In genomic region chr13:113813749-113814434, GRCh38 we compare ENCODE assay signal across 19 cellular contexts. TPM values are rescaled to one million over a fixed set of nuclear protein-coding genes. Genes with fewer than 3 reads are reported as not detected.
DNase-seq lines count a peak whose midpoint lies in the region; ATAC-seq and TF ChIP-seq lines count a peak whose summit lies in the region.
"Had no signal": no experiment of that assay in that cellular context is flagged by ENCODE, and none has a peak within 500 bp of the region (broad histone marks: within the 10 kb centered on the region; RNA-seq: fewer than 3 reads in every experiment).

No MANE protein-coding gene starts in this region.

- WGBS in body of pancreas, 2 donors: 19 to 30% methylated on average over 6 to 28 of the region's 28 CpGs
- 78% methylated on average over 28 of the region's 28 CpGs for WGBS in mesenchymal stem cell

- H3K14ac ChIP-seq in mesenchymal stem cell (ENCODE audit: low read length in 2 of 2): no peak overlapping the region

- H3K36me3 ChIP-seq in right atrium auricular region: no peaks in the 10 kb centered on the region
- H3K36me3 ChIP-seq in body of pancreas (replicated peaks in 1 of 2; ENCODE audit: insufficient read depth in 1 of 2, low read depth in 2 of 2): no peaks in the 10 kb centered on the region
- H3K36me3 ChIP-seq in mesenchymal stem cell (ENCODE audit: control insufficient read depth in 1 of 2, insufficient read depth in 2 of 2, low read depth in 1 of 2, low read length in 2 of 2): peaks cover 0 to 27% of the 10 kb centered on the region in 2 experiments
- no peaks in the 10 kb centered on the region for H3K36me3 ChIP-seq in upper lobe of right lung
- H3K36me3 ChIP-seq: colonic mucosa had no signal

- no peak for ATAC-seq in Right ventricle myocardium superior (ENCODE audit: poor library complexity)
- peak; percentile 43 for ATAC-seq in body of pancreas
- ATAC-seq in upper lobe of right lung: peak; percentile 44
- no peak for ATAC-seq in GM18511 (IDR thresholded peaks at IDR 0.05; ENCODE audit: unreplicated experiment)
- ATAC-seq in GM19351 (IDR thresholded peaks at IDR 0.05; ENCODE audit: unreplicated experiment): no peak
- ATAC-seq: activated CD8-positive, alpha-beta T cell treated with anti-CD3 and anti-CD28 coated beads, Interleukin-2, amount 10 ng/mL, durations not matched to agents 7 days and 5 days; K562; Panc1; stimulated activated memory B cell treated with anti-CD40 and anti-IgM and Interleukin-4, amounts not matched to agents 10 μg/mL and 1 μg/mL and 100 μg/mL, for 72 hours had no signal

- TF ChIP-seq POLR2A in body of pancreas (IDR thresholded peaks at IDR 0.05): peak in 1 of 3 donors; percentile 40

- H3K18ac ChIP-seq in mesenchymal stem cell (ENCODE audit: low read depth in 1 of 2, low read length in 2 of 2): peak overlapping the region in 1 of 2 experiments; percentile 23

- H4K91ac ChIP-seq in mesenchymal stem cell (ENCODE audit: low read length): peak overlapping the region; percentile 72

- H3K4ac ChIP-seq in mesenchymal stem cell (ENCODE audit: low read depth in 1 of 2, low read length in 2 of 2): peak overlapping the region in 1 of 2 experiments; percentile 4

- intact Hi-C loops in Right ventricle myocardium superior (cut with DNase I) (no loop called here), body of pancreas (cut with DNase I) (loop anchor here (5.0 kb wide), 1 partner anchor 128 kb away; no protein-coding TSS in a partner anchor), upper lobe of right lung (cut with DNase I) (no loop called here)

- H2BK5ac ChIP-seq in mesenchymal stem cell (ENCODE audit: low read depth, low read length, poor library complexity, severe bottlenecking): no peak overlapping the region

- TF ChIP-seq CTCF in right atrium auricular region (IDR thresholded peaks at IDR 0.05): no peak
- no peak for TF ChIP-seq CTCF in body of pancreas (IDR thresholded peaks at IDR 0.05)
- TF ChIP-seq CTCF in upper lobe of right lung (IDR thresholded peaks at IDR 0.05): no peak

- peak overlapping the region; percentile 45 for H4K8ac ChIP-seq in mesenchymal stem cell (ENCODE audit: low read length)

- no peak overlapping the region for H3K4me3 ChIP-seq in right atrium auricular region
- no peak overlapping the region for H3K4me3 ChIP-seq in body of pancreas
- no peak overlapping the region for H3K4me3 ChIP-seq in mesenchymal stem cell (ENCODE audit: insufficient read depth in 1 of 2, low read depth in 1 of 2, low read length in 2 of 2)
- peak overlapping the region; percentile 3 for H3K4me3 ChIP-seq in upper lobe of right lung
- H3K4me3 ChIP-seq: colonic mucosa, K562 had no signal

- peak overlapping the region; percentile 35 for H2BK15ac ChIP-seq in mesenchymal stem cell (ENCODE audit: low read depth, poor library complexity, severe bottlenecking)

- H3K9me3 ChIP-seq in right atrium auricular region (peaks cover 0 to 5% of the 10 kb centered on the region in 2 donors), body of pancreas (no peaks in the 10 kb centered on the region), mesenchymal stem cell (ENCODE audit: control insufficient read depth, low read length) (peaks cover under 1% of the 10 kb centered on the region), upper lobe of right lung (no peaks in the 10 kb centered on the region)
- H3K9me3 ChIP-seq: colonic mucosa had no signal

- no peak overlapping the region for H3K27ac ChIP-seq in right atrium auricular region
- peak overlapping the region; percentile 44 to 80 (median 64) for H3K27ac ChIP-seq in body of pancreas
- H3K27ac ChIP-seq in mesenchymal stem cell (ENCODE audit: low read length, poor library complexity, severe bottlenecking): peak overlapping the region; percentile 58
- peak overlapping the region; percentile 68 for H3K27ac ChIP-seq in upper lobe of right lung
- H3K27ac ChIP-seq: colonic mucosa had no signal

- H2AK5ac ChIP-seq in mesenchymal stem cell (ENCODE audit: low read length, severe bottlenecking): peak overlapping the region; percentile 86

- no peak overlapping the region for H3K9ac ChIP-seq in mesenchymal stem cell (ENCODE audit: low read length)

- DNase-seq in Right ventricle myocardium superior (peak; percentile 52), right atrium auricular region (ENCODE audit: low spot score) (no peak), body of pancreas (peak; percentile 35 to 62 (median 46)), mesenchymal stem cell (no peak), upper lobe of right lung (no peak), mesenteric fat pad (ENCODE audit: low spot score) (no peak)
- DNase-seq: activated CD8-positive, alpha-beta T cell treated with anti-CD3 and anti-CD28 coated beads, Interleukin-2, amount 10 ng/mL, durations not matched to agents 7 days and 5 days; CD4-positive, alpha-beta memory T cell; colonic mucosa; DND-41; NCI-H1092 treated with DMSO at 0.1 percent for 48 hours; NCI-H82; nucleus accumbens; small intestine had no signal

- peaks cover 0 to 40% of the 10 kb centered on the region in 2 donors for H3K4me1 ChIP-seq in right atrium auricular region
- H3K4me1 ChIP-seq in body of pancreas: peaks cover 36% of the 10 kb centered on the region
- peaks cover 53% of the 10 kb centered on the region for H3K4me1 ChIP-seq in mesenchymal stem cell (ENCODE audit: control insufficient read depth, insufficient read depth, low read depth, low read length)
- peaks cover 31% of the 10 kb centered on the region for H3K4me1 ChIP-seq in upper lobe of right lung
- H3K4me1 ChIP-seq: colonic mucosa had no signal

- peak overlapping the region; percentile 58 for H3K4me2 ChIP-seq in mesenchymal stem cell (ENCODE audit: low read length, poor library complexity, severe bottlenecking)

- no peak overlapping the region for H2AFZ ChIP-seq in mesenchymal stem cell (ENCODE audit: low read depth, low read length)

- peak overlapping the region in 1 of 2 experiments; percentile 45 for H2BK12ac ChIP-seq in mesenchymal stem cell (ENCODE audit: low read length in 2 of 2)

- H2BK120ac ChIP-seq in mesenchymal stem cell (ENCODE audit: low read depth, low read length): no peak overlapping the region

- H3K23ac ChIP-seq in mesenchymal stem cell (ENCODE audit: low read length in 2 of 2): no peak overlapping the region

- no peaks in the 10 kb centered on the region for H3K79me1 ChIP-seq in mesenchymal stem cell (replicated peaks; ENCODE audit: low read length, poor library complexity, severe bottlenecking)

- H3K27me3 ChIP-seq in right atrium auricular region (no peaks in the 10 kb centered on the region), body of pancreas (no peaks in the 10 kb centered on the region), mesenchymal stem cell (ENCODE audit: control insufficient read depth in 1 of 2, insufficient read depth in 1 of 2, low read length in 2 of 2) (no peaks in the 10 kb centered on the region), upper lobe of right lung (no peaks in the 10 kb centered on the region)
- H3K27me3 ChIP-seq: colonic mucosa had no signal

RNA-seq across cellular contexts. Expression of gene GAS6, which starts 50.0 kb away (rescaled TPM):
- 181 TPM for total RNA-seq in Right ventricle myocardium superior
- total RNA-seq in right atrium auricular region: 100 to 1,000 TPM; 206 to 254 TPM
- 100 to 1,000 TPM in 1 of 2 donors, 10 to 100 TPM in 1; 83.0 to 145 TPM for total RNA-seq in body of pancreas
- polyA plus RNA-seq in mesenchymal stem cell (2013, experiment 1 of 2): 126 TPM
- 127 TPM for polyA plus RNA-seq in mesenchymal stem cell (2013, experiment 2 of 2)
- total RNA-seq in upper lobe of right lung: 197 TPM
- total RNA-seq in mesenteric fat pad: 88.6 TPM

RNA-seq across cellular contexts. Expression of gene TMEM255B, which starts 54.9 kb away (rescaled TPM):
- total RNA-seq in Right ventricle myocardium superior: 6.9 TPM
- 1 to 10 TPM; 5.2 to 6.0 TPM for total RNA-seq in right atrium auricular region
- 1 to 10 TPM; 1.0 to 4.6 TPM for total RNA-seq in body of pancreas
- polyA plus RNA-seq in mesenchymal stem cell (2013, experiment 1 of 2): 2.0 TPM
- 2.2 TPM for polyA plus RNA-seq in mesenchymal stem cell (2013, experiment 2 of 2)
- total RNA-seq in upper lobe of right lung: 43.6 TPM
- total RNA-seq in mesenteric fat pad: 22.7 TPM

Comparison
In these comparisons a context has a peak if more than half of its experiments do, and no peak if none do; other contexts are left out.
1. DNase-seq: peak in Right ventricle myocardium superior (single experiment) and body of pancreas (4 of 4); none in right atrium auricular region (single experiment), mesenchymal stem cell (single experiment), upper lobe of right lung (single experiment) and mesenteric fat pad (single experiment).
2. ATAC-seq: peak in body of pancreas (single experiment) and upper lobe of right lung (single experiment); none in Right ventricle myocardium superior (single experiment), GM18511 (single experiment) and GM19351 (single experiment).
3. H3K27ac ChIP-seq: peak in body of pancreas (4 of 4), mesenchymal stem cell (single experiment) and upper lobe of right lung (single experiment); none in right atrium auricular region (0 of 2).